Comparison of ENCODE assay signal across 8 cellular contexts in genomic region chr17:17641621-17642409, GRCh38. TPM values are rescaled to one million over a fixed set of nuclear protein-coding genes. Genes with fewer than 3 reads are reported as not detected.
DNase-seq lines count a peak whose midpoint lies in the region; TF ChIP-seq lines count a peak whose summit lies in the region.

No MANE protein-coding gene starts in this region.

- H2AFZ ChIP-seq in neural cell (ENCODE audit: low read depth, low read length), result no peak overlapping the region

- H3K36me3 ChIP-seq in neural cell (ENCODE audit: insufficient read depth, low read length), result no peaks in the 10 kb centered on the region

- H3F3A ChIP-seq in neural cell (ENCODE audit: insufficient read depth, low read length, poor library complexity, severe bottlenecking), result no peaks in the 10 kb centered on the region

- no peak overlapping the region for H3K9ac ChIP-seq in neural cell (ENCODE audit: low read length)

- no peak for TF ChIP-seq EP300 in neural cell (conservative IDR thresholded peaks at IDR 0.05; ENCODE audit: poor library complexity, severe bottlenecking)

- TF ChIP-seq CTCF in LNCaP clone FGC (IDR thresholded peaks at IDR 0.05; ENCODE audit: control insufficient read depth, extremely low read depth, insufficient read depth) (peak; percentile 97), fibroblast of pulmonary artery (IDR thresholded peaks at IDR 0.05; ENCODE audit: low read length, missing control alignments) (peak; percentile 91), neural cell (IDR thresholded peaks at IDR 0.05; ENCODE audit: poor library complexity, severe bottlenecking) (peak; percentile 91)

- no peaks in the 10 kb centered on the region for H3K79me2 ChIP-seq in neural cell (replicated peaks; ENCODE audit: insufficient read depth, low read length)

- H3K4me2 ChIP-seq in neural cell (ENCODE audit: low read length), result no peak overlapping the region

- H3K9me2 ChIP-seq in neural cell (ENCODE audit: insufficient read depth, low read length), result no peaks in the 10 kb centered on the region

- DNase-seq in DMS79 (lab: John Stamatoyannopoulos, UW), result peak; percentile 23
- peak; percentile 54 for DNase-seq in LNCaP clone FGC (ENCODE audit: low read depth)
- peak; percentile 79 for DNase-seq in RKO (ENCODE audit: low spot score)
- peak; percentile 87 to 88 for DNase-seq in activated T-cell treated with anti-CD3 and anti-CD28 coated beads, Interleukin-2, amount 50 U/mL, for 48 hours
- DNase-seq in fibroblast of pulmonary artery (ENCODE audit: low read depth), result peak; percentile 87
- peak; percentile 73 for DNase-seq in stimulated activated naive CD4-positive, alpha-beta T cell treated with Interleukin-2 at 50 U/mL for 16 hours (lab: John Stamatoyannopoulos, UW)
- DNase-seq in GF-D8 (lab: John Stamatoyannopoulos, UW), result no peak

- no peak overlapping the region for H3K27ac ChIP-seq in neural cell (ENCODE audit: low read length)

- H3K4me3 ChIP-seq in LNCaP clone FGC (ENCODE audit: low read depth, low read length) (no peak overlapping the region), fibroblast of pulmonary artery (replicated peaks; ENCODE audit: low read depth, low read length) (no peak overlapping the region), neural cell (ENCODE audit: low read length) (no peak overlapping the region)

- peak; percentile 96 for TF ChIP-seq RAD21 in neural cell (conservative IDR thresholded peaks at IDR 0.05)

- H3K27me3 ChIP-seq in neural cell (ENCODE audit: insufficient read depth, low read depth, low read length), result no peaks in the 10 kb centered on the region

- H3K9me3 ChIP-seq in neural cell (ENCODE audit: low read length), result no peaks in the 10 kb centered on the region

- no peaks in the 10 kb centered on the region for H4K20me1 ChIP-seq in neural cell (ENCODE audit: insufficient read depth)

TF ChIP-seq in neural cell, 6 proteins besides CTCF, POLR2A, EP300 and RAD21:
- TF ChIP-seq REST (IDR thresholded peaks at IDR 0.05; ENCODE audit: borderline replicate concordance) (no peak), SMC3 (conservative IDR thresholded peaks at IDR 0.05; ENCODE audit: poor library complexity) (peak; percentile 98)

RNA-seq across cellular contexts. Expression of gene RAI1, which starts 39.4 kb away (rescaled TPM):
- 16.9 and 21.0 TPM in 2 replicates for polyA plus RNA-seq in neural cell
- 54.1 and 59.6 TPM in 2 replicates for polyA minus RNA-seq in neural cell

RNA-seq across cellular contexts. Expression of gene PEMT, which starts 50.3 kb away (rescaled TPM):
- 64.2 and 71.7 TPM in 2 replicates for polyA plus RNA-seq in neural cell
- polyA minus RNA-seq in neural cell, result 24.8 and 26.5 TPM in 2 replicates
